ENCODE assay signal across 17 cellular contexts in the genomic region with DNA sequence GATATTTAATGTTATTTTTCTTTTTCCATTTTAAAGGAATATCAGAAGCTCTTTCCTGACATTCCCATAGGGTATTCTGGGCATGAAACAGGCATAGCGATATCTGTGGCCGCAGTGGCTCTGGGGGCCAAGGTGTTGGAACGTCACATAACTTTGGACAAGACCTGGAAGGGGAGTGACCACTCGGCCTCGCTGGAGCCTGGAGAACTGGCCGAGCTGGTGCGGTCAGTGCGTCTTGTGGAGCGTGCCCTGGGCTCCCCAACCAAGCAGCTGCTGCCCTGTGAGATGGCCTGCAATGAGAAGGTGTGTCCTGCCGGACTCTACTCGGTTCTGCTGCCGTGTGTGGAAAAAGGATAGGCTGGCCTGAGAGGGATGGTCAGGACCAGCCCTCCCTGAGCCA. TPM values are rescaled to one million over a fixed set of nuclear protein-coding genes. Genes with fewer than 3 reads are reported as not detected.
DNase-seq lines count a peak whose midpoint lies in the region; ATAC-seq and TF ChIP-seq lines count a peak whose summit lies in the region.
"Had no signal": no experiment of that assay in that cellular context is flagged by ENCODE, and none has a peak within 500 bp of the region (broad histone marks: within the 10 kb centered on the region; RNA-seq: fewer than 3 reads in every experiment).

No MANE protein-coding gene starts in this region.

- H3K27me3 ChIP-seq in prostate gland (replicated peaks; ENCODE audit: insufficient read depth) = no peaks in the 10 kb centered on the region
- H3K27me3 ChIP-seq: adrenal gland, gastroesophageal sphincter, neural progenitor cell, tibial nerve had no signal

- no peaks in the 10 kb centered on the region for H3K27me3 Mint-ChIP-seq in activated CD4-positive, alpha-beta T cell treated with anti-CD3 and anti-CD28 coated beads, Interleukin-2, amount 10 ng/mL, durations not matched to agents 24 days and 14 days
- no peaks in the 10 kb centered on the region for H3K27me3 Mint-ChIP-seq in effector memory CD8-positive, alpha-beta T cell
- H3K27me3 Mint-ChIP-seq: central memory CD8-positive, alpha-beta T cell had no signal

- no peak for DNase-seq in activated CD4-positive, alpha-beta T cell treated with anti-CD3 and anti-CD28 coated beads, Interleukin-2, amount 10 ng/mL, durations not matched to agents 24 days and 14 days
- no peak for DNase-seq in activated CD4-positive, alpha-beta T cell treated with anti-CD3 and anti-CD28 coated beads for 4 hours
- DNase-seq in RWPE1 (ENCODE audit: low spot score) = no peak
- no peak for DNase-seq in effector memory CD8-positive, alpha-beta T cell
- no peak for DNase-seq in prostate gland (ENCODE audit: low spot score)
- no peak for DNase-seq in NCI-H1436 treated with DMSO at 0.1 percent for 48 hours (lab: John Stamatoyannopoulos, UW)
- no peak for DNase-seq in T-helper 9 cell
- DNase-seq: NCI-H1694 treated with DMSO at 0.1 percent for 48 hours, right cardiac atrium, SK-N-SH had no signal

- no peak for TF ChIP-seq CTCF in RWPE1 (conservative IDR thresholded peaks at IDR 0.05; ENCODE audit: low read depth)
- no peak for TF ChIP-seq CTCF in prostate gland (IDR thresholded peaks at IDR 0.05)

- H3K4me3 ChIP-seq in prostate gland = no peak overlapping the region
- H3K4me3 ChIP-seq: adrenal gland, gastroesophageal sphincter, lung, neural progenitor cell, tibial nerve had no signal

- H3K36me3 ChIP-seq in prostate gland = peaks cover 4 to 8% of the 10 kb centered on the region in 2 donors
- H3K36me3 ChIP-seq: neural progenitor cell had no signal

- ATAC-seq in effector memory CD8-positive, alpha-beta T cell (replicated peaks) = no peak
- no peak for ATAC-seq in GM18907 (IDR thresholded peaks at IDR 0.05; ENCODE audit: unreplicated experiment)

- POLR2A ChIA-PET in RWPE1 (lab: Yijun Ruan, JAX; ENCODE audit: low non-redundant PET) = no interaction called here

- H3K9me3 ChIP-seq in prostate gland = no peaks in the 10 kb centered on the region
- H3K9me3 ChIP-seq: adrenal gland, gastroesophageal sphincter, SK-N-SH, tibial nerve had no signal

- intact Hi-C loops in activated CD4-positive, alpha-beta T cell treated with anti-CD3 and anti-CD28 coated beads, Interleukin-2, amount 10 ng/mL, durations not matched to agents 24 days and 14 days (cut with micrococcal nuclease) = no loop called here
- intact Hi-C loops in prostate gland (cut with DNase I) = no loop called here

- peaks cover 63% of the 10 kb centered on the region for H3K36me3 Mint-ChIP-seq in activated CD4-positive, alpha-beta T cell treated with anti-CD3 and anti-CD28 coated beads, Interleukin-2, amount 10 ng/mL, durations not matched to agents 24 days and 14 days (ENCODE audit: low read depth)
- H3K36me3 Mint-ChIP-seq in effector memory CD8-positive, alpha-beta T cell (ENCODE audit: insufficient read depth) = peaks cover 63% of the 10 kb centered on the region

- CTCF ChIA-PET in RWPE1 (lab: Yijun Ruan, JAX) = interaction anchor here (1.9 kb wide), 1 partner anchor 157 kb away, joined by 6 read pairs; no protein-coding TSS in a partner anchor

- H3K9me3 Mint-ChIP-seq in activated CD4-positive, alpha-beta T cell treated with anti-CD3 and anti-CD28 coated beads, Interleukin-2, amount 10 ng/mL, durations not matched to agents 24 days and 14 days = no peaks in the 10 kb centered on the region
- H3K9me3 Mint-ChIP-seq in effector memory CD8-positive, alpha-beta T cell = no peaks in the 10 kb centered on the region
- H3K9me3 Mint-ChIP-seq: central memory CD8-positive, alpha-beta T cell; neural progenitor cell had no signal

- H3K27ac ChIP-seq in RWPE1 = peak overlapping the region; percentile 68
- H3K27ac ChIP-seq in prostate gland = peak overlapping the region; percentile 70 to 78
- H3K27ac ChIP-seq: neural progenitor cell had no signal

- 64% methylated on average over 12 of the region's 12 CpGs for WGBS in prostate gland

- H3K4me3 Mint-ChIP-seq in activated CD4-positive, alpha-beta T cell treated with anti-CD3 and anti-CD28 coated beads, Interleukin-2, amount 10 ng/mL, durations not matched to agents 24 days and 14 days = no peak overlapping the region
- no peak overlapping the region for H3K4me3 Mint-ChIP-seq in effector memory CD8-positive, alpha-beta T cell
- H3K4me3 Mint-ChIP-seq: central memory CD8-positive, alpha-beta T cell; neural progenitor cell had no signal

- no peak for TF ChIP-seq POLR2A in prostate gland (IDR thresholded peaks at IDR 0.05)

- peak overlapping the region; percentile 78 for H3K27ac Mint-ChIP-seq in activated CD4-positive, alpha-beta T cell treated with anti-CD3 and anti-CD28 coated beads, Interleukin-2, amount 10 ng/mL, durations not matched to agents 24 days and 14 days
- peak overlapping the region; percentile 38 to 81 for H3K27ac Mint-ChIP-seq in effector memory CD8-positive, alpha-beta T cell
- H3K27ac Mint-ChIP-seq: neural progenitor cell had no signal

- peaks cover 23% of the 10 kb centered on the region for H3K4me1 ChIP-seq in prostate gland (replicated peaks)
- H3K4me1 ChIP-seq: gastroesophageal sphincter had no signal

- H3K4me1 Mint-ChIP-seq in activated CD4-positive, alpha-beta T cell treated with anti-CD3 and anti-CD28 coated beads, Interleukin-2, amount 10 ng/mL, durations not matched to agents 24 days and 14 days = peaks cover 45% of the 10 kb centered on the region
- peaks cover 4 to 21% of the 10 kb centered on the region in 2 donors for H3K4me1 Mint-ChIP-seq in effector memory CD8-positive, alpha-beta T cell (ENCODE audit: low read depth in 2 of 2)

RNA-seq across cellular contexts. Expression of gene NANS, which starts 24.2 kb away (rescaled TPM):
- 54.0 and 57.1 TPM in 2 replicates for total RNA-seq in activated CD4-positive, alpha-beta T cell treated with anti-CD3 and anti-CD28 coated beads, Interleukin-2, amount 10 ng/mL, durations not matched to agents 24 days and 14 days
- 100 to 1,000 TPM; 160 to 318 TPM for total RNA-seq in prostate gland

RNA-seq across cellular contexts. Expression of gene TRIM14, which starts 38.2 kb away (rescaled TPM):
- 47.3 and 47.8 TPM in 2 replicates for total RNA-seq in activated CD4-positive, alpha-beta T cell treated with anti-CD3 and anti-CD28 coated beads, Interleukin-2, amount 10 ng/mL, durations not matched to agents 24 days and 14 days
- 10 to 100 TPM; 23.4 to 24.3 TPM for total RNA-seq in prostate gland
